Comparison of ENCODE assay signal across 18 cellular contexts in genomic region chr16:693766-694165, GRCh38. TPM values are rescaled to one million over a fixed set of nuclear protein-coding genes. Genes with fewer than 3 reads are reported as not detected.
DNase-seq lines count a peak whose midpoint lies in the region; ATAC-seq and TF ChIP-seq lines count a peak whose summit lies in the region.
"Had no signal": no experiment of that assay in that cellular context is flagged by ENCODE, and none has a peak within 500 bp of the region (broad histone marks: within the 10 kb centered on the region; RNA-seq: fewer than 3 reads in every experiment).

No MANE protein-coding gene starts in this region.

- H3K27me3 ChIP-seq in breast epithelium: peaks cover 15 to 39% of the 10 kb centered on the region in 2 donors
- H3K27me3 ChIP-seq in HUES64 (ENCODE audit: insufficient read depth, low read length): peaks cover 75% of the 10 kb centered on the region

- CTCF ChIA-PET in MCF 10A (lab: Yijun Ruan, JAX): no interaction called here

- intact Hi-C loops in breast epithelium (cut with DNase I; ENCODE audit: low total_unique reads): no loop called here
- intact Hi-C loops in MCF 10A (cut with micrococcal nuclease): no loop called here

- POLR2A ChIA-PET in MCF 10A (lab: Yijun Ruan, JAX): interaction anchor here (0.9 to 1.2 kb wide), 3 partner anchors 13 to 167 kb away, joined by 4 to 6 read pairs (median 5); partner anchors contain the start of genes ANTKMT, CAPN15 and STUB1

- no peak overlapping the region for H3K27ac Mint-ChIP-seq in MCF 10A (ENCODE audit: low read depth, unreplicated experiment)
- H3K27ac Mint-ChIP-seq in effector memory CD8-positive, alpha-beta T cell: no peak overlapping the region
- peak overlapping the region; percentile 31 for H3K27ac Mint-ChIP-seq in stimulated activated naive B cell treated with anti-CD40 and anti-IgM and Interleukin-4, amounts not matched to agents 10 μg/mL and 1 μg/mL and 100 μg/mL, for 72 hours

- H3K9ac ChIP-seq in HUES64 (ENCODE audit: low read depth, low read length): no peak overlapping the region; the same call in 1 of the 2 replicates

- peak; percentile 45 for ATAC-seq in effector memory CD8-positive, alpha-beta T cell (replicated peaks)
- ATAC-seq in stimulated activated naive B cell treated with anti-CD40 and anti-IgM and Interleukin-4, amounts not matched to agents 10 μg/mL and 1 μg/mL and 100 μg/mL, for 72 hours (replicated peaks): no peak
- ATAC-seq in HG03025 (IDR thresholded peaks at IDR 0.05; ENCODE audit: low FRiP score, unreplicated experiment): no peak

- H3K4me1 Mint-ChIP-seq in MCF 10A (ENCODE audit: insufficient read depth, unreplicated experiment): peaks cover 10% of the 10 kb centered on the region
- peaks cover 15 to 24% of the 10 kb centered on the region in 2 donors for H3K4me1 Mint-ChIP-seq in effector memory CD8-positive, alpha-beta T cell (ENCODE audit: low read depth in 2 of 2)
- peaks cover 19 to 41% of the 10 kb centered on the region in 2 donors for H3K4me1 Mint-ChIP-seq in stimulated activated naive B cell treated with anti-CD40 and anti-IgM and Interleukin-4, amounts not matched to agents 10 μg/mL and 1 μg/mL and 100 μg/mL, for 72 hours

- BruUV-seq in MCF 10A (replicated peaks; lab: Mats Ljungman, UMichigan): no TSS peak

- no peaks in the 10 kb centered on the region for H3K9me3 Mint-ChIP-seq in MCF 10A (ENCODE audit: unreplicated experiment)
- H3K9me3 Mint-ChIP-seq in effector memory CD8-positive, alpha-beta T cell: no peaks in the 10 kb centered on the region
- H3K9me3 Mint-ChIP-seq in stimulated activated naive B cell treated with anti-CD40 and anti-IgM and Interleukin-4, amounts not matched to agents 10 μg/mL and 1 μg/mL and 100 μg/mL, for 72 hours: peaks cover 2 to 5% of the 10 kb centered on the region in 2 donors
- H3K9me3 Mint-ChIP-seq: IgD-negative memory B cell had no signal

- H3K36me3 ChIP-seq in breast epithelium (no peaks in the 10 kb centered on the region), HUES64 (ENCODE audit: insufficient read depth, low read length) (no peaks in the 10 kb centered on the region)

- H3K4me1 ChIP-seq in breast epithelium (peaks cover 24 to 29% of the 10 kb centered on the region in 2 donors), HUES64 (ENCODE audit: insufficient read depth, low read length) (no peaks in the 10 kb centered on the region)

- H3K9me3 ChIP-seq in breast epithelium (no peaks in the 10 kb centered on the region), HUES64 (ENCODE audit: insufficient read depth, low read depth, low read length) (no peaks in the 10 kb centered on the region)

- H3K4me3 Mint-ChIP-seq in MCF 10A (ENCODE audit: unreplicated experiment): no peak overlapping the region
- H3K4me3 Mint-ChIP-seq in effector memory CD8-positive, alpha-beta T cell: peak overlapping the region; percentile 54 to 86
- peak overlapping the region; percentile 74 to 77 for H3K4me3 Mint-ChIP-seq in stimulated activated naive B cell treated with anti-CD40 and anti-IgM and Interleukin-4, amounts not matched to agents 10 μg/mL and 1 μg/mL and 100 μg/mL, for 72 hours

- H3K27me3 Mint-ChIP-seq in MCF 10A (ENCODE audit: insufficient read depth, unreplicated experiment): no peaks in the 10 kb centered on the region
- H3K27me3 Mint-ChIP-seq in effector memory CD8-positive, alpha-beta T cell: no peaks in the 10 kb centered on the region
- H3K27me3 Mint-ChIP-seq in stimulated activated naive B cell treated with anti-CD40 and anti-IgM and Interleukin-4, amounts not matched to agents 10 μg/mL and 1 μg/mL and 100 μg/mL, for 72 hours: peaks cover 17 to 50% of the 10 kb centered on the region in 2 donors

- H3K4me3 ChIP-seq in breast epithelium (peak overlapping the region in 2 of 3 donors; percentile 51 to 68), HUES64 (ENCODE audit: low read length) (peak overlapping the region; percentile 56)

- WGBS in HUES64: 4% methylated on average over 37 of the region's 37 CpGs

- TF ChIP-seq POLR2A in breast epithelium (IDR thresholded peaks at IDR 0.05): no peak

- H3K36me3 Mint-ChIP-seq in MCF 10A (ENCODE audit: insufficient read depth, unreplicated experiment): peaks cover 90% of the 10 kb centered on the region
- peaks cover 9% of the 10 kb centered on the region for H3K36me3 Mint-ChIP-seq in effector memory CD8-positive, alpha-beta T cell (ENCODE audit: insufficient read depth)
- H3K36me3 Mint-ChIP-seq in stimulated activated naive B cell treated with anti-CD40 and anti-IgM and Interleukin-4, amounts not matched to agents 10 μg/mL and 1 μg/mL and 100 μg/mL, for 72 hours: peaks cover 3 to 9% of the 10 kb centered on the region in 2 donors
- H3K36me3 Mint-ChIP-seq: IgD-negative memory B cell had no signal

- DNase-seq in breast epithelium (ENCODE audit: low spot score in 2 of 2) (no peak), MCF 10A (ENCODE audit: unreplicated experiment) (no peak), NCI-H146 (lab: John Stamatoyannopoulos, UW) (no peak), NCI-H2196 treated with DMSO at 0.1 percent for 48 hours (lab: John Stamatoyannopoulos, UW; ENCODE audit: unreplicated experiment) (no peak)
- peak in 2 of 3 experiments; percentile 41 to 42 for DNase-seq in effector memory CD8-positive, alpha-beta T cell
- no peak for DNase-seq in stimulated activated naive B cell treated with anti-CD40 and anti-IgM and Interleukin-4, amounts not matched to agents 10 μg/mL and 1 μg/mL and 100 μg/mL, for 72 hours
- DNase-seq: activated CD4-positive, alpha-beta T cell treated with anti-CD3 and anti-CD28 coated beads for 48 hours; AML-193; DND-41; effector CD4-positive, alpha-beta T cell; foreskin fibroblast; NCI-H1048; NK-92 treated with Interleukin-12 subunit alpha and Interleukin-12 subunit beta, amount 100 ng/mL, for 24 hours; occipital lobe; SHP77 treated with DMSO at 0.1 percent for 48 hours had no signal

- TF ChIP-seq CTCF in breast epithelium (IDR thresholded peaks at IDR 0.05) (no peak), MCF 10A (IDR thresholded peaks at IDR 0.05; ENCODE audit: unreplicated experiment) (no peak)

- H3K27ac ChIP-seq in breast epithelium (peak overlapping the region in 1 of 2 donors; percentile 19), HUES64 (ENCODE audit: low read depth, low read length) (no peak overlapping the region)

RNA-seq across cellular contexts. Expression of gene WDR24, which starts 3.6 kb away (rescaled TPM):
- total RNA-seq in breast epithelium (1 to 10 TPM; 7.2 to 9.2 (median 8.8) TPM), MCF 10A (2022) (12.2 and 13.9 TPM in 2 replicates)
- polyA plus RNA-seq in HUES64 (2013, experiment 1 of 2): 10.8 TPM
- polyA plus RNA-seq in HUES64 (2013, experiment 2 of 2): 9.5 TPM

RNA-seq across cellular contexts. Expression of gene JMJD8, which starts 9.6 kb away (rescaled TPM):
- total RNA-seq in breast epithelium: 10 to 100 TPM; 67.2 to 83.4 (median 67.5) TPM
- 23.6 and 33.4 TPM in 2 replicates for total RNA-seq in MCF 10A (2022)
- 43.4 TPM for polyA plus RNA-seq in HUES64 (2013, experiment 1 of 2)
- polyA plus RNA-seq in HUES64 (2013, experiment 2 of 2): 38.7 TPM

RNA-seq across cellular contexts. Expression of gene FBXL16, which starts 11.8 kb away (rescaled TPM):
- total RNA-seq in breast epithelium (1 to 10 TPM in 2 of 3 donors, not detected in 1; 2.6 to 4.2 TPM), MCF 10A (2022) (40.5 and 48.2 TPM in 2 replicates)
- polyA plus RNA-seq in HUES64 (2013, experiment 1 of 2): 1.4 TPM
- 2.8 TPM for polyA plus RNA-seq in HUES64 (2013, experiment 2 of 2)

RNA-seq across cellular contexts. Expression of gene STUB1, which starts 13.6 kb away (rescaled TPM):
- 100 to 1,000 TPM; 127 to 184 (median 175) TPM for total RNA-seq in breast epithelium
- 99.3 and 124 TPM in 2 replicates for total RNA-seq in MCF 10A (2022)
- polyA plus RNA-seq in HUES64 (2013, experiment 1 of 2): 54.4 TPM
- polyA plus RNA-seq in HUES64 (2013, experiment 2 of 2): 55.0 TPM

RNA-seq across cellular contexts. Expression of gene RHBDL1, which starts 18.3 kb away (rescaled TPM):
- 1 to 10 TPM in 2 of 3 donors, under 1 TPM in 1; 0.48 to 2.3 (median 1.0) TPM for total RNA-seq in breast epithelium
- total RNA-seq in MCF 10A (2022): 3.0 and 4.5 TPM in 2 replicates
- polyA plus RNA-seq in HUES64 (2013, experiment 1 of 2): 0.60 TPM
- 1.1 TPM for polyA plus RNA-seq in HUES64 (2013, experiment 2 of 2)

Comparison
In these comparisons a context has a peak if more than half of its experiments do, and no peak if none do; other contexts are left out.
1. DNase-seq: peak in effector memory CD8-positive, alpha-beta T cell (2 of 3); none in breast epithelium (0 of 2), MCF 10A (single experiment), stimulated activated naive B cell treated with anti-CD40 and anti-IgM and Interleukin-4, amounts not matched to agents 10 μg/mL and 1 μg/mL and 100 μg/mL, for 72 hours (single experiment), NCI-H146 (single experiment) and NCI-H2196 treated with DMSO at 0.1 percent for 48 hours (single experiment).